1 cellular context compared by ENCODE assay signal in genomic region chr2:62140785-62141740, GRCh38.
TF ChIP-seq lines count a peak whose summit lies in the region.

No MANE protein-coding gene starts in this region.

TF ChIP-seq in GM23338, 12 proteins besides CTCF, POLR2A, EP300 and RAD21 (continued from another document):
- TF ChIP-seq ETS1 (IDR thresholded peaks at IDR 0.05) = no peak
